In the genomic region with DNA sequence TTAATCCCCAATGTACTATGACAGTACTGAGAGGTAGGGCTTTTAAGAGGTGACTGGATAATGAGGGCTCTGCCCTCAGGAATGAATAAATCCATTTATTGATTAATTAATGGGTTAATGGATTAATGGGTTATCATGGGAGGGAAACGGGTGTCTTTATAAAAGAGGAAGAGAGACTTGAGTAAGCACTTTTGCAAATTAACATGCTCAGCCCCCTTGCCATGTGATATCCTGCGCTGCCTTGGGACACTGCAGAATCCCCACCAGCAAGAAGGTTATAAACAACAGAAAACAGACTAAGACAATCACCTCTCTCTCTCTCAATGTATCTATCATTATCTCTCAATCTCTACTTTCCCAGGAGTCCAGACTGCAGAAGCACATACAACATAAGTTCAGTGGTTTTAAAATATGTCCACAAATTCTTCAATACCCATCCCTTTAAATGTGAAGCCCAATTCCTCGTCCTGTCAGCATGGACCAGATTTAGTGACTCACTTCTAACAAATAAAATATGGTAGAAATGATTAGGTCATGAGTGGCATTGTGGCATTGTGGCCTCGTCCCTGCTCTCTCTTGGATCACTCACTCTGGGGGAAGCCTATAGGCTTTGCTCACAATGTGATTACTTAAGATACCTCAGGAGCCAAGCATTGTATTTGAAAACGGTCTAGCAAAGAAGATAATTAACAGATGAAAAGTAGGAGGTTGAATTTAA, we compare ENCODE assay signal across 1 cellular context.
TF ChIP-seq lines count a peak whose summit lies in the region.

No MANE protein-coding gene starts in this region.

TF ChIP-seq in GM12891, 5 proteins besides CTCF, POLR2A, EP300 and RAD21 (continued from another document):
- TF ChIP-seq POU2F2 (IDR thresholded peaks at IDR 0.05; ENCODE audit: low read depth, low read length) (no peak), SPI1 (IDR thresholded peaks at IDR 0.05; ENCODE audit: low read depth, low read length) (peak; percentile 69), POLR2AphosphoS5 (IDR thresholded peaks at IDR 0.05; ENCODE audit: low read depth, low read length) (no peak)
